In the genomic region with DNA sequence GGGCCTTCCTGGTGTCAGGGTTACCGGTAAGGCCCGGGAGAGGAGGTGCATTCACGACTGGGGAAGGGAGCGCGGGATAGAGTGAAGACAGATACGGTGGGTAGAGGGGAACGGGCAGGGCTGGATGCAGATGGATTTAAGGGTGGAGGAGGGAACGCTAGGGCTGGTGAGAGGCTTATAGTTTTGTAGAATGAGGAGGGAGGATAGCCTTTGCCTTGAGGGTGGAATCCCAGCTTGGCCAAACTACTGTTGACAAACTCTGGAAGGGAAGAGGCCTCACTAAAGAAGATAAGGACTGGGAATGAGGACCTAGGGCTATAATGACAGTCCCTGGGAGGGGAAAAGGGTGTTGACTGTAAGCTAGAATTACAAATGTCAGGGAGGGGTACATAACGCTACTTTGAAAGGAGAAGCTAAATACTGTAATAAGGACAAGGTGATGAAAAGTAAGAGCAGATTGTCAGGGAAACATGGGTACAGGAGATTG, we compare ENCODE assay signal across 8 cellular contexts. TPM values are rescaled to one million over a fixed set of nuclear protein-coding genes. Genes with fewer than 3 reads are reported as not detected.
DNase-seq lines count a peak whose midpoint lies in the region; ATAC-seq lines count a peak whose summit lies in the region.

No MANE protein-coding gene starts in this region.

- H3K4me1 ChIP-seq in mononuclear cell (ENCODE audit: insufficient read depth, low read length), result peaks cover 14% of the 10 kb centered on the region

- H3K9me3 ChIP-seq in mononuclear cell (ENCODE audit: low read depth, low read length), result no peaks in the 10 kb centered on the region

- peak overlapping the region; percentile 79 for H3K27ac ChIP-seq in cingulate gyrus (ENCODE audit: low read depth, low read length)

- DNase-seq in M059J (ENCODE audit: low read depth) (peak; percentile 57), HCEC 1CT (no peak)
- DNase-seq in effector CD8-positive, alpha-beta T cell (lab: John Stamatoyannopoulos, UW), result no peak

- peak; percentile 16 for ATAC-seq in GM18502 (IDR thresholded peaks at IDR 0.05; ENCODE audit: poor library complexity, unreplicated experiment)
- ATAC-seq in GM18868 (IDR thresholded peaks at IDR 0.05; ENCODE audit: unreplicated experiment), result no peak
- no peak for ATAC-seq in GM19467 (IDR thresholded peaks at IDR 0.05; ENCODE audit: unreplicated experiment)

- H3K4me3 ChIP-seq in mononuclear cell (ENCODE audit: low read length), result peak overlapping the region; percentile 90

- H3K27me3 ChIP-seq in mononuclear cell (ENCODE audit: insufficient read depth, low read length), result peaks cover 5% of the 10 kb centered on the region

RNA-seq across cellular contexts. Expression of gene BTRC, which starts 0.7 kb away (rescaled TPM):
- total RNA-seq in M059J (2014; rRNA removed; shearing (Covaris generic)), result 6.4 and 11.4 TPM in 2 replicates
- total RNA-seq in mononuclear cell, result 3.3 TPM
